In genomic region chr19:1177322-1178114, GRCh38 we compare ENCODE assay signal across 10 cellular contexts. TPM values are rescaled to one million over a fixed set of nuclear protein-coding genes. Genes with fewer than 3 reads are reported as not detected.
DNase-seq lines count a peak whose midpoint lies in the region; ATAC-seq, FAIRE-seq and TF ChIP-seq lines count a peak whose summit lies in the region.
"Had no signal": no experiment of that assay in that cellular context is flagged by ENCODE, and none has a peak within 500 bp of the region (broad histone marks: within the 10 kb centered on the region; RNA-seq: fewer than 3 reads in every experiment).

No MANE protein-coding gene starts in this region.

- TF ChIP-seq RAD21 in HepG2 (CRISPR knock-in tag; IDR thresholded peaks at IDR 0.05) = no peak

- peaks cover 22% of the 10 kb centered on the region for H3K4me1 ChIP-seq in A673 (ENCODE audit: insufficient read depth, low read length, poor library complexity, severe bottlenecking)
- peaks cover 33% of the 10 kb centered on the region for H3K4me1 ChIP-seq in HepG2 (ENCODE audit: insufficient read depth, low read length)
- peaks cover 0 to 1% of the 10 kb centered on the region in 2 donors for H3K4me1 ChIP-seq in small intestine (ENCODE audit: control insufficient read depth in 2 of 2, insufficient read depth in 1 of 2, low read depth in 1 of 2, low read length in 1 of 2)

- H3K27me3 Mint-ChIP-seq in mesothelial cell of epicardium (ENCODE audit: low read depth) = no peaks in the 10 kb centered on the region

- H3K27ac ChIP-seq in A673 (ENCODE audit: low read depth, low read length, poor library complexity, severe bottlenecking) = no peak overlapping the region
- H3K27ac ChIP-seq in HepG2 (ENCODE audit: extremely low read length, insufficient read depth, low read length) = no peak overlapping the region
- peak overlapping the region in 1 of 2 donors; percentile 75 for H3K27ac ChIP-seq in small intestine (ENCODE audit: low read depth in 1 of 2, low read length in 1 of 2)
- H3K27ac ChIP-seq: gastrocnemius medialis had no signal

- WGBS in HepG2 (ENCODE audit: low lambda C conversion rate) = 48% methylated on average over 24 of the region's 25 CpGs
- WGBS in small intestine, 3 donors = 64 to 72% (median 69%) methylated on average over 25 of the region's 25 CpGs

- TF ChIP-seq POLR2A in HepG2 (IDR thresholded peaks at IDR 0.05; ENCODE audit: insufficient read depth in 1 of 2, low read depth in 2 of 2, low read length in 2 of 2) = no peak

- no peak overlapping the region for H3K4me2 ChIP-seq in HepG2 (ENCODE audit: low read depth, low read length)

- ATAC-seq in HepG2 (no peak), HG03280 (IDR thresholded peaks at IDR 0.05; ENCODE audit: unreplicated experiment) (no peak)
- ATAC-seq: gastrocnemius medialis had no signal

- TF ChIP-seq CTCF in A673 (conservative IDR thresholded peaks at IDR 0.05; ENCODE audit: low read depth, low read length) (peak; percentile 26; the same call in 1 of the 2 replicates), HepG2 (CRISPR knock-in tag; IDR thresholded peaks at IDR 0.05) (no peak), mesothelial cell of epicardium (IDR thresholded peaks at IDR 0.05; ENCODE audit: unreplicated experiment) (no peak)

- H3K9ac ChIP-seq in HepG2 (ENCODE audit: insufficient read depth, low read depth, low read length) = no peak overlapping the region

- H3K27me3 ChIP-seq in A673 (replicated peaks; ENCODE audit: insufficient read depth, low read depth, low read length, poor library complexity) (no peaks in the 10 kb centered on the region), HepG2 (ENCODE audit: control insufficient read depth in 1 of 2, insufficient read depth in 2 of 2, low read length in 2 of 2) (no peaks in the 10 kb centered on the region), small intestine (ENCODE audit: control insufficient read depth in 2 of 2, insufficient read depth in 2 of 2, low read length in 2 of 2) (no peaks in the 10 kb centered on the region)

- in situ Hi-C loops in HepG2 (cut with HindIII; ENCODE audit: extremely low pct_ligation_motif_present, low pct_unique_long_range_greater_than_20kb) = no loop called here

- H3K36me3 Mint-ChIP-seq in mesothelial cell of epicardium = no peaks in the 10 kb centered on the region

- H3K9me3 ChIP-seq in A673 (ENCODE audit: low read depth, low read length, poor library complexity, severe bottlenecking) (no peaks in the 10 kb centered on the region), HepG2 (ENCODE audit: low read length) (no peaks in the 10 kb centered on the region), small intestine (ENCODE audit: control insufficient read depth, low read depth) (no peaks in the 10 kb centered on the region)
- H3K9me3 ChIP-seq: gastrocnemius medialis had no signal

- H3K79me2 ChIP-seq in HepG2 (ENCODE audit: insufficient read depth, low read length) = peaks cover 11% of the 10 kb centered on the region

- H3K4me3 Mint-ChIP-seq in mesothelial cell of epicardium = no peak overlapping the region

- H3K27ac Mint-ChIP-seq in mesothelial cell of epicardium = no peak overlapping the region

- DNase-seq in A673 (ENCODE audit: low spot score) = no peak
- DNase-seq in HT1080 (ENCODE audit: low read depth) = peak; percentile 96
- peak; percentile 96 for DNase-seq in astrocyte of the hippocampus (ENCODE audit: low read depth, low spot score)
- DNase-seq in HepG2 (ENCODE audit: low spot score) = no peak
- DNase-seq in mesothelial cell of epicardium (ENCODE audit: low spot score in 2 of 2, unreplicated experiment in 2 of 2) = no peak
- no peak for DNase-seq in middle frontal gyrus (ENCODE audit: extremely low spot score, low spot score)
- DNase-seq in small intestine = no peak
- DNase-seq: DND-41, gastrocnemius medialis had no signal

- BruUV-seq in A673 (replicated peaks; lab: Mats Ljungman, UMichigan) (no TSS peak), HepG2 (replicated peaks; lab: Mats Ljungman, UMichigan) (no TSS peak)

- TF ChIP-seq EP300 in HepG2 (IDR thresholded peaks at IDR 0.05; ENCODE audit: low read depth in 2 of 2, low read length in 2 of 2) (no peak), HepG2 (CRISPR knock-in tag; IDR thresholded peaks at IDR 0.05; ENCODE audit: borderline replicate concordance) (no peak)

- POLR2A ChIA-PET in A673 (lab: Charles Lee; ENCODE audit: low non-redundant PET) = no interaction called here
- POLR2A ChIA-PET in HepG2 (lab: Yijun Ruan, JAX) = no interaction called here

- H4K20me1 ChIP-seq in HepG2 (ENCODE audit: insufficient read depth, low read length) = no peaks in the 10 kb centered on the region

- H3K9me3 Mint-ChIP-seq in mesothelial cell of epicardium = no peaks in the 10 kb centered on the region

- H2AFZ ChIP-seq in HepG2 (ENCODE audit: low read length) = no peak overlapping the region

- CTCF ChIA-PET in A673 (lab: Charles Lee) (interaction anchor here (0.6 to 0.7 kb wide), 2 partner anchors 64 to 514 kb away, joined by 3 to 4 read pairs; partner anchors contain the start of gene RNF126), HepG2 (lab: Yijun Ruan, JAX; ENCODE audit: low intra/inter-chr PET ratio, low total read pairs) (no interaction called here)

- H3K36me3 ChIP-seq in A673 (ENCODE audit: insufficient read depth, low read length, poor library complexity, severe bottlenecking) (no peaks in the 10 kb centered on the region), HepG2 (replicated peaks in 1 of 2; ENCODE audit: control insufficient read depth in 1 of 2, insufficient read depth in 2 of 2, low read length in 2 of 2) (no peaks in the 10 kb centered on the region), small intestine (ENCODE audit: control insufficient read depth in 2 of 2, insufficient read depth in 2 of 2, low read length in 2 of 2) (no peaks in the 10 kb centered on the region)
- H3K36me3 ChIP-seq: gastrocnemius medialis had no signal

- FAIRE-seq in HepG2 (lab: Jason Lieb, UNC) (no peak), small intestine (lab: Jason Lieb, UNC) (no peak)

- peaks cover 18% of the 10 kb centered on the region for H3K4me1 Mint-ChIP-seq in mesothelial cell of epicardium

- H3K4me3 ChIP-seq in A673 (ENCODE audit: low read depth, low read length, poor library complexity, severe bottlenecking) (no peak overlapping the region), HepG2 (replicated peaks in 1 of 3; ENCODE audit: insufficient read depth in 1 of 3, low read depth in 2 of 3, low read length in 3 of 3) (no peak overlapping the region), small intestine (ENCODE audit: low read depth in 1 of 2, low read length in 2 of 2) (no peak overlapping the region)
- H3K4me3 ChIP-seq: gastrocnemius medialis had no signal

- intact Hi-C loops in A673 (cut with micrococcal nuclease; ENCODE audit: unreplicated experiment) (loop anchor here (5.0 kb wide), 1 partner anchor 65 kb away; no protein-coding TSS in a partner anchor), HepG2 (cut with micrococcal nuclease; ENCODE audit: unreplicated experiment) (no loop called here)

RNA-seq across cellular contexts. Expression of gene SBNO2, which starts 3.5 kb away (rescaled TPM):
- total RNA-seq in A673 (2021) (46.9 and 51.8 TPM in 2 replicates), HepG2 (2016; rRNA removed; fragmentation: Illumina TruSeq; extraction: Trizol) (5.8 and 10.4 TPM in 2 replicates), mesothelial cell of epicardium (48.5 to 56.1 TPM (median 53.0 TPM) in 3 replicates)
- 28.2 and 31.7 TPM in 2 replicates for total RNA-seq in HT1080 (2014; rRNA removed; shearing (Covaris generic))
- polyA plus RNA-seq in HT1080 (2015; cell fraction: cytosol; rRNA removed) = 30.4 and 31.5 TPM in 2 replicates
- polyA plus RNA-seq in HT1080 (2015; cell fraction: nucleus; rRNA removed) = 81.0 and 86.6 TPM in 2 replicates
- 3.3 and 3.8 TPM in 2 replicates for total RNA-seq in HepG2 (2016; cell fraction: cytosol; rRNA removed; fragmentation: Illumina TruSeq; extraction: Trizol; ENCODE audit: low read depth)
- 6.5 and 12.4 TPM in 2 replicates for total RNA-seq in HepG2 (2016; cell fraction: insoluble cytoplasmic fraction; rRNA removed; fragmentation: Illumina TruSeq; extraction: Trizol)
- total RNA-seq in HepG2 (2016; cell fraction: membrane; rRNA removed; fragmentation: Illumina TruSeq; extraction: Trizol) = 7.7 and 8.1 TPM in 2 replicates
- total RNA-seq in HepG2 (2016; cell fraction: nucleus; rRNA removed; fragmentation: Illumina TruSeq; extraction: Trizol) = 10.4 and 12.1 TPM in 2 replicates
- polyA plus RNA-seq in HepG2 (2011; rRNA removed) (8.6 and 10.8 TPM in 2 replicates), small intestine (10 to 100 TPM; 19.7 to 32.1 (median 19.7) TPM)
- 4.1 and 8.0 TPM in 2 replicates for polyA plus RNA-seq in HepG2 (2011; cell fraction: cytosol; rRNA removed)
- 53.6 and 82.3 TPM in 2 replicates for polyA plus RNA-seq in HepG2 (2011; cell fraction: nucleus; rRNA removed)
- polyA plus RNA-seq in HepG2 (2012) = 10.8 and 11.3 TPM in 2 replicates
- polyA plus RNA-seq in HepG2 (2016; cell fraction: cytosol; fragmentation: Illumina TruSeq; extraction: Trizol; ENCODE audit: low read depth) = 1.0 and 1.1 TPM in 2 replicates
- 6.7 and 7.7 TPM in 2 replicates for polyA plus RNA-seq in HepG2 (2016; cell fraction: insoluble cytoplasmic fraction; fragmentation: Illumina TruSeq; extraction: Trizol; ENCODE audit: low read depth)
- polyA plus RNA-seq in HepG2 (2016; cell fraction: membrane; fragmentation: Illumina TruSeq; extraction: Trizol; ENCODE audit: low read depth) = 2.8 and 3.4 TPM in 2 replicates
- polyA plus RNA-seq in HepG2 (2016; cell fraction: nucleus; fragmentation: Illumina TruSeq; extraction: Trizol; ENCODE audit: insufficient read depth, low read depth) = 33.1 and 36.3 TPM in 2 replicates
- 21.5 and 30.2 TPM in 2 replicates for polyA minus RNA-seq in HepG2 (2011; rRNA and poly(A)+ RNA removed; ENCODE audit: low replicate concordance)
- 9.8 and 12.0 TPM in 2 replicates for polyA minus RNA-seq in HepG2 (2011; cell fraction: cytosol; rRNA and poly(A)+ RNA removed)
- 13.0 and 13.4 TPM in 2 replicates for polyA minus RNA-seq in HepG2 (2011; cell fraction: nucleus; rRNA and poly(A)+ RNA removed)

RNA-seq across cellular contexts. Expression of gene STK11, which starts 28.1 kb away (rescaled TPM):
- total RNA-seq in A673 (2021) (64.9 and 73.2 TPM in 2 replicates), HepG2 (2016; rRNA removed; fragmentation: Illumina TruSeq; extraction: Trizol) (28.4 and 43.6 TPM in 2 replicates), mesothelial cell of epicardium (71.7 to 73.0 TPM (median 71.8 TPM) in 3 replicates)
- total RNA-seq in HT1080 (2014; rRNA removed; shearing (Covaris generic)) = 77.2 and 77.7 TPM in 2 replicates
- 33.3 and 38.4 TPM in 2 replicates for polyA plus RNA-seq in HT1080 (2015; cell fraction: cytosol; rRNA removed)
- polyA plus RNA-seq in HT1080 (2015; cell fraction: nucleus; rRNA removed) = 69.3 and 84.5 TPM in 2 replicates
- 18.3 and 20.2 TPM in 2 replicates for total RNA-seq in HepG2 (2016; cell fraction: cytosol; rRNA removed; fragmentation: Illumina TruSeq; extraction: Trizol; ENCODE audit: low read depth)
- total RNA-seq in HepG2 (2016; cell fraction: insoluble cytoplasmic fraction; rRNA removed; fragmentation: Illumina TruSeq; extraction: Trizol) = 23.3 and 42.4 TPM in 2 replicates
- 47.5 and 49.4 TPM in 2 replicates for total RNA-seq in HepG2 (2016; cell fraction: membrane; rRNA removed; fragmentation: Illumina TruSeq; extraction: Trizol)
- total RNA-seq in HepG2 (2016; cell fraction: nucleus; rRNA removed; fragmentation: Illumina TruSeq; extraction: Trizol) = 33.1 and 35.0 TPM in 2 replicates
- polyA plus RNA-seq in HepG2 (2011; rRNA removed) (27.5 and 40.8 TPM in 2 replicates), small intestine (10 to 100 TPM; 65.8 to 86.2 (median 66.9) TPM)
- 31.3 and 45.7 TPM in 2 replicates for polyA plus RNA-seq in HepG2 (2011; cell fraction: cytosol; rRNA removed)
- 143 and 178 TPM in 2 replicates for polyA plus RNA-seq in HepG2 (2011; cell fraction: nucleus; rRNA removed)
- 38.3 and 41.3 TPM in 2 replicates for polyA plus RNA-seq in HepG2 (2012)
- 12.4 and 14.0 TPM in 2 replicates for polyA plus RNA-seq in HepG2 (2016; cell fraction: cytosol; fragmentation: Illumina TruSeq; extraction: Trizol; ENCODE audit: low read depth)
- 24.8 and 28.5 TPM in 2 replicates for polyA plus RNA-seq in HepG2 (2016; cell fraction: insoluble cytoplasmic fraction; fragmentation: Illumina TruSeq; extraction: Trizol; ENCODE audit: low read depth)
- 31.5 and 34.3 TPM in 2 replicates for polyA plus RNA-seq in HepG2 (2016; cell fraction: membrane; fragmentation: Illumina TruSeq; extraction: Trizol; ENCODE audit: low read depth)
- polyA plus RNA-seq in HepG2 (2016; cell fraction: nucleus; fragmentation: Illumina TruSeq; extraction: Trizol; ENCODE audit: insufficient read depth, low read depth) = 76.9 and 78.9 TPM in 2 replicates
- 2.2 and 54.9 TPM in 2 replicates for polyA minus RNA-seq in HepG2 (2011; rRNA and poly(A)+ RNA removed; ENCODE audit: low replicate concordance)
- polyA minus RNA-seq in HepG2 (2011; cell fraction: cytosol; rRNA and poly(A)+ RNA removed) = 24.1 and 27.3 TPM in 2 replicates
- 21.8 and 30.2 TPM in 2 replicates for polyA minus RNA-seq in HepG2 (2011; cell fraction: nucleus; rRNA and poly(A)+ RNA removed)

Comparison
In these comparisons a context has a peak if more than half of its experiments do, and no peak if none do; other contexts are left out.
1. DNase-seq: peak in HT1080 (single experiment) and astrocyte of the hippocampus (single experiment); none in A673 (single experiment), HepG2 (single experiment), mesothelial cell of epicardium (0 of 2), middle frontal gyrus (single experiment) and small intestine (single experiment).